8 cellular contexts compared by ENCODE assay signal in genomic region chr2:25673170-25674002, GRCh38. TPM values are rescaled to one million over a fixed set of nuclear protein-coding genes. Genes with fewer than 3 reads are reported as not detected.
DNase-seq lines count a peak whose midpoint lies in the region; ATAC-seq lines count a peak whose summit lies in the region.

Gene DTNB, minus strand, starts transcription at chr2:25673577. Its CDS starts 20,917 bp downstream, at chr2:25652660.

- no CpG with 5 or more reads among the region's 124 CpGs for WGBS in mesendoderm (ENCODE audit: extremely low coverage, insufficient coverage, low lambda C conversion rate)

- no peak within 1 kb of the TSS for H2BK5ac ChIP-seq in mesendoderm (ENCODE audit: low read length)

- H3K9ac ChIP-seq in mesendoderm (ENCODE audit: low read length), result peak within 1 kb of the TSS; percentile 92

- no peak within 1 kb of the TSS for H2BK15ac ChIP-seq in mesendoderm (replicated peaks; ENCODE audit: low read depth)

- peak within 1 kb of the TSS; percentile 81 for H3K4me3 Mint-ChIP-seq in activated CD8-positive, alpha-beta T cell treated with anti-CD3 and anti-CD28 coated beads, Interleukin-2, amount 10 ng/mL, durations not matched to agents 7 days and 5 days

- H3K4me2 ChIP-seq in mesendoderm (ENCODE audit: low read length), result peak within 1 kb of the TSS; percentile 96

- no peak within 1 kb of the TSS for H4K8ac ChIP-seq in mesendoderm (ENCODE audit: low read depth, low read length)

- no peaks in the 10 kb centered on the region for H3K36me3 ChIP-seq in effector memory CD4-positive, alpha-beta T cell (ENCODE audit: control insufficient read depth, insufficient read depth, low read length)
- H3K36me3 ChIP-seq in mesendoderm (ENCODE audit: control insufficient read depth, insufficient read depth, low read length), result no peaks in the 10 kb centered on the region

- peak within 1 kb of the TSS; percentile 77 for H3K4ac ChIP-seq in mesendoderm (ENCODE audit: low read depth, low read length)

- H3K9me3 ChIP-seq in effector memory CD4-positive, alpha-beta T cell (ENCODE audit: control insufficient read depth, low read length), result no peaks in the 10 kb centered on the region

- no peaks in the 10 kb centered on the region for H3K27me3 ChIP-seq in effector memory CD4-positive, alpha-beta T cell (replicated peaks; ENCODE audit: control insufficient read depth, insufficient read depth, low read length, poor library complexity, severe bottlenecking)
- H3K27me3 ChIP-seq in mesendoderm (ENCODE audit: insufficient read depth, low read length, poor library complexity), result no peaks in the 10 kb centered on the region

- H3K4me3 ChIP-seq in effector memory CD4-positive, alpha-beta T cell (ENCODE audit: insufficient read depth, low read depth, low read length, poor library complexity, severe bottlenecking), result peak within 1 kb of the TSS; percentile 82
- H3K4me3 ChIP-seq in mesendoderm (ENCODE audit: low read length), result peak within 1 kb of the TSS; percentile 63

- peaks cover 2% of the 10 kb centered on the region for H3K79me2 ChIP-seq in mesendoderm (ENCODE audit: control insufficient read depth, insufficient read depth, low read length)

- peak within 1 kb of the TSS; percentile 72 for H3K27ac Mint-ChIP-seq in activated CD8-positive, alpha-beta T cell treated with anti-CD3 and anti-CD28 coated beads, Interleukin-2, amount 10 ng/mL, durations not matched to agents 7 days and 5 days

- H3K79me1 ChIP-seq in mesendoderm (ENCODE audit: low read length), result peaks cover 3% of the 10 kb centered on the region

- H3K56ac ChIP-seq in mesendoderm (ENCODE audit: low read length), result peak within 1 kb of the TSS; percentile 94

- H3K4me1 Mint-ChIP-seq in activated CD8-positive, alpha-beta T cell treated with anti-CD3 and anti-CD28 coated beads, Interleukin-2, amount 10 ng/mL, durations not matched to agents 7 days and 5 days (ENCODE audit: low read depth), result peaks cover 22% of the 10 kb centered on the region

- no peak within 1 kb of the TSS for H2BK120ac ChIP-seq in mesendoderm (ENCODE audit: low read depth, low read length)

- ATAC-seq in GM19023 (IDR thresholded peaks at IDR 0.05; ENCODE audit: unreplicated experiment) (peak; percentile 62), HG03159 (IDR thresholded peaks at IDR 0.05; ENCODE audit: unreplicated experiment) (peak; percentile 69)
- ATAC-seq in activated CD8-positive, alpha-beta T cell treated with anti-CD3 and anti-CD28 coated beads, Interleukin-2, amount 10 ng/mL, durations not matched to agents 7 days and 5 days, result peak; percentile 83

- H3K36me3 Mint-ChIP-seq in activated CD8-positive, alpha-beta T cell treated with anti-CD3 and anti-CD28 coated beads, Interleukin-2, amount 10 ng/mL, durations not matched to agents 7 days and 5 days (ENCODE audit: low read depth), result no peaks in the 10 kb centered on the region

- peak within 1 kb of the TSS; percentile 96 for H3K18ac ChIP-seq in mesendoderm (ENCODE audit: low read length)

- DNase-seq in Ammon's horn (ENCODE audit: low spot score), result peak; percentile 67
- peak; percentile 80 for DNase-seq in NCI-H774 (lab: John Stamatoyannopoulos, UW)
- peak; percentile 79 for DNase-seq in activated CD8-positive, alpha-beta T cell treated with anti-CD3 and anti-CD28 coated beads, Interleukin-2, amount 10 ng/mL, durations not matched to agents 7 days and 5 days
- peak; percentile 69 to 72 (median 71) for DNase-seq in effector memory CD4-positive, alpha-beta T cell
- DNase-seq in mesendoderm, result peak; percentile 82
- DNase-seq in stimulated activated CD8-positive, alpha-beta memory T cell treated with anti-CD3 and anti-CD28 coated beads, Interleukin-12 subunit alpha, Interleukin-12 subunit beta, amount 100 ng/mL, for 4 hours (ENCODE audit: low read depth), result peak; percentile 75

- H3K9me3 Mint-ChIP-seq in activated CD8-positive, alpha-beta T cell treated with anti-CD3 and anti-CD28 coated beads, Interleukin-2, amount 10 ng/mL, durations not matched to agents 7 days and 5 days (ENCODE audit: insufficient read depth), result no peaks in the 10 kb centered on the region

- peak within 1 kb of the TSS; percentile 91 for H3K23ac ChIP-seq in mesendoderm (ENCODE audit: low read length)

- CTCF ChIA-PET in activated CD8-positive, alpha-beta T cell treated with anti-CD3 and anti-CD28 coated beads, Interleukin-2, amount 10 ng/mL, durations not matched to agents 7 days and 5 days (lab: Charles Lee), result interaction anchor here (0.8 to 1.9 kb wide), 8 partner anchors 9 to 512 kb away, joined by 3 to 7 read pairs (median 4); no protein-coding TSS in a partner anchor

- peaks cover 20% of the 10 kb centered on the region for H3K27me3 Mint-ChIP-seq in activated CD8-positive, alpha-beta T cell treated with anti-CD3 and anti-CD28 coated beads, Interleukin-2, amount 10 ng/mL, durations not matched to agents 7 days and 5 days (ENCODE audit: low read depth)

- no peak within 1 kb of the TSS for H4K5ac ChIP-seq in mesendoderm (ENCODE audit: low read length)

- peak within 1 kb of the TSS; percentile 68 for H3K27ac ChIP-seq in effector memory CD4-positive, alpha-beta T cell (ENCODE audit: insufficient read depth, low read length, poor library complexity, severe bottlenecking)
- peak within 1 kb of the TSS; percentile 49 for H3K27ac ChIP-seq in mesendoderm (ENCODE audit: low read depth, low read length)

- H3K4me1 ChIP-seq in effector memory CD4-positive, alpha-beta T cell (ENCODE audit: control insufficient read depth, insufficient read depth, low read length, poor library complexity, severe bottlenecking), result peaks cover 9% of the 10 kb centered on the region
- peaks cover 3% of the 10 kb centered on the region for H3K4me1 ChIP-seq in mesendoderm (ENCODE audit: control insufficient read depth, low read depth, low read length)

- no peak within 1 kb of the TSS for H2AK5ac ChIP-seq in mesendoderm (ENCODE audit: low read length)

- POLR2A ChIA-PET in activated CD8-positive, alpha-beta T cell treated with anti-CD3 and anti-CD28 coated beads, Interleukin-2, amount 10 ng/mL, durations not matched to agents 7 days and 5 days (lab: Charles Lee), result interaction anchor here (0.5 to 1.3 kb wide), 5 partner anchors 26 to 502 kb away, joined by 3 to 5 read pairs (median 3); no protein-coding TSS in a partner anchor

RNA-seq across cellular contexts. Expression of gene DTNB, which starts in this region (rescaled TPM):
- 10 to 100 TPM; 29.2 to 31.2 TPM for total RNA-seq in activated CD8-positive, alpha-beta T cell treated with anti-CD3 and anti-CD28 coated beads, Interleukin-2, amount 10 ng/mL, durations not matched to agents 7 days and 5 days
- polyA plus RNA-seq in mesendoderm (2013, experiment 1 of 2), result 12.2 TPM
- polyA plus RNA-seq in mesendoderm (2013, experiment 2 of 2), result 15.6 TPM

Comparison
In these comparisons a context has a peak if more than half of its experiments do, and no peak if none do; other contexts are left out.
1. Peak in every context shown above with its lines: DNase-seq, ATAC-seq, H3K4me3 ChIP-seq and H3K27ac ChIP-seq.